In genomic region chr17:39800540-39800939, GRCh38 we compare ENCODE assay signal across 1 cellular context.
TF ChIP-seq lines count a peak whose summit lies in the region.

No MANE protein-coding gene starts in this region.

TF ChIP-seq in GM23338, 12 proteins besides CTCF, POLR2A, EP300 and RAD21 (continued from another document):
- no peak; the same call in 1 of the 2 replicates for TF ChIP-seq ZNF462 (CRISPR knock-in tag; IDR thresholded peaks at IDR 0.05)
- TF ChIP-seq POLR2AphosphoS5 (IDR thresholded peaks at IDR 0.05; ENCODE audit: low read depth): no peak
- no peak for TF ChIP-seq STAT1 (IDR thresholded peaks at IDR 0.05; ENCODE audit: unreplicated experiment)
- TF ChIP-seq REST (IDR thresholded peaks at IDR 0.05; ENCODE audit: unreplicated experiment): no peak
- no peak for TF ChIP-seq CREB1 (CRISPR knock-in tag; IDR thresholded peaks at IDR 0.05; ENCODE audit: low read depth)
